In the genomic region with DNA sequence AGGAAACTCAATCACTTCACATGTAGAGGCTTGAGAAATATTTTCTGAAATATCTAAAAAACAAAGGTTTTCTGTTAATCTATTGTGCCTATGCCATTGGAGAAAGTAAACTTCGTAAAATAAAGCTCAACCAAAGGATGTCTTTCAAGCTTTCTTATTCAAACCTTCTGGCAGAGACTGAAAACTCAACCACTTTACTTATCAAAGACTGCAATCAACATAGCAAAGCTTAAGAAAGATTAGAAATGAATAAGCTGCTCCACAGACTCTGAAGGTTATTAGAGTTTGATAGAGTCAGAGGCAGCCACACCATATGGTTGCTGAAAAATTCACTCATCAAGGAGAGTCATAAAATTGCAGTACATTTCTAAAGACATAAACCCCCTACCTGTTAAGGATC, we compare ENCODE assay signal across 22 cellular contexts.
"Had no signal": no experiment of that assay in that cellular context is flagged by ENCODE, and none has a peak within 500 bp of the region (broad histone marks: within the 10 kb centered on the region; RNA-seq: fewer than 3 reads in every experiment).

No MANE protein-coding gene starts in this region.

- H3K36me3 ChIP-seq: esophagus muscularis mucosa, gastrocnemius medialis, heart right ventricle, prostate gland, right lobe of liver, tibial nerve, upper lobe of right lung, vagina had no signal

- H3K9me3 ChIP-seq: gastrocnemius medialis, prostate gland, right lobe of liver, testis, vagina had no signal

- FAIRE-seq: islet of Langerhans had no signal

- ATAC-seq: effector memory CD8-positive, alpha-beta T cell; gastrocnemius medialis; heart right ventricle; naive thymus-derived CD4-positive, alpha-beta T cell; right lobe of liver; stimulated activated memory B cell treated with anti-CD40 and anti-IgM and Interleukin-4, amounts not matched to agents 10 μg/mL and 1 μg/mL and 100 μg/mL, for 72 hours; stimulated activated naive CD8-positive, alpha-beta T cell treated with anti-CD3 and anti-CD28 coated beads, Interleukin-15, amount 100 ng/mL, for 72 hours; upper lobe of right lung had no signal

- H3K27me3 ChIP-seq: esophagus muscularis mucosa, gastrocnemius medialis, heart right ventricle, right lobe of liver, testis, tibial nerve, upper lobe of right lung, vagina had no signal

- H3K4me1 ChIP-seq: gastrocnemius medialis, heart right ventricle, parathyroid adenoma, prostate gland, right lobe of liver, testis, tibial nerve, upper lobe of right lung, vagina had no signal

- DNase-seq: effector memory CD8-positive, alpha-beta T cell; gastrocnemius medialis; heart right ventricle; hypothalamus; kidney glomerular epithelial cell; mesendoderm; naive thymus-derived CD4-positive, alpha-beta T cell; nephron progenitor cell; right lobe of liver; stimulated activated CD4-positive, alpha-beta T cell treated with anti-CD3 and anti-CD28 coated beads, Interleukin-15, amount 100 ng/mL, for 24 hours; stimulated activated CD4-positive, alpha-beta T cell treated with anti-CD3 and anti-CD28 coated beads, Interleukin-1b, Interleukin-23, amount 100 ng/mL, for 48 hours; stimulated activated CD4-positive, alpha-beta T cell treated with anti-CD3 and anti-CD28 coated beads, Interleukin-4, amount 100 ng/mL, for 24 hours; stimulated activated naive CD8-positive, alpha-beta T cell treated with anti-CD3 and anti-CD28 coated beads, Interleukin-15, amount 100 ng/mL, for 72 hours; testis; upper lobe of right lung had no signal

- H3K4me3 ChIP-seq: esophagus muscularis mucosa, gastrocnemius medialis, heart right ventricle, prostate gland, right lobe of liver, testis, tibial nerve, upper lobe of right lung, vagina had no signal
